In the genomic region with DNA sequence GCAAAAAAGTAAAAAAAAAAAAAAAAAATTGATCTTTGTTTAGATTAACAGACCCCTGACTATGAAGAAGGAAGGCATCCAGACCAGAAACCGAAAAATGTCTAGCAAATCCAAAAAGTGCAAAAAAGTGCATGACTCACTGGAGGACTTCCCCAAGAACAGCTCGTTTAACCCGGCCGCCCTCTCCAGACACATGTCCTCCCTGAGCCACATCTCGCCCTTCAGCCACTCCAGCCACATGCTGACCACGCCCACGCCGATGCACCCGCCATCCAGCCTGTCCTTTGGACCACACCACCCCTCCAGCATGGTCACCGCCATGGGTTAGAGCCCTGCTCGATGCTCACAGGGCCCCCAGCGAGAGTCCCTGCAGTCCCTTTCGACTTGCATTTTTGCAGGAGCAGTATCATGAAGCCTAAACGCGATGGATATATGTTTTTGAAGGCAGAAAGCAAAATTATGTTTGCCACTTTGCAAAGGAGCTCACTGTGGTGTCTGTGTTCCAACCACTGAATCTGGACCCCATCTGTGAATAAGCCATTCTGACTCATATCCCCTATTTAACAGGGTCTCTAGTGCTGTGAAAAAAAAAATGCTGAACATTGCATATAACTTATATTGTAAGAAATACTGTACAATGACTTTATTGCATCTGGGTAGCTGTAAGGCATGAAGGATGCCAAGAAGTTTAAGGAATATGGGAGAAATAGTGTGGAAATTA, we compare ENCODE assay signal across 16 cellular contexts. TPM values are rescaled to one million over a fixed set of nuclear protein-coding genes. Genes with fewer than 3 reads are reported as not detected.
DNase-seq lines count a peak whose midpoint lies in the region; ATAC-seq and TF ChIP-seq lines count a peak whose summit lies in the region.
"Had no signal": no experiment of that assay in that cellular context is flagged by ENCODE, and none has a peak within 500 bp of the region (broad histone marks: within the 10 kb centered on the region; RNA-seq: fewer than 3 reads in every experiment).

No MANE protein-coding gene starts in this region.

- H3K4me3 Mint-ChIP-seq in activated CD4-positive, alpha-beta T cell treated with anti-CD3 and anti-CD28 coated beads for 36 hours, result no peak overlapping the region
- no peak overlapping the region for H3K4me3 Mint-ChIP-seq in activated naive CD8-positive, alpha-beta T cell treated with anti-CD3 and anti-CD28 coated beads, Interleukin-2, amount 10 ng/mL, durations not matched to agents 7 days and 5 days
- H3K4me3 Mint-ChIP-seq in progenitor cell of endocrine pancreas (ENCODE audit: low read depth), result no peak overlapping the region
- H3K4me3 Mint-ChIP-seq: H9 had no signal

- H3K27ac Mint-ChIP-seq in activated CD4-positive, alpha-beta T cell treated with anti-CD3 and anti-CD28 coated beads for 36 hours, result no peak overlapping the region
- H3K27ac Mint-ChIP-seq in activated naive CD8-positive, alpha-beta T cell treated with anti-CD3 and anti-CD28 coated beads, Interleukin-2, amount 10 ng/mL, durations not matched to agents 7 days and 5 days, result peak overlapping the region; percentile 18
- H3K27ac Mint-ChIP-seq in progenitor cell of endocrine pancreas, result no peak overlapping the region

- H3K4me2 ChIP-seq in trophoblast cell (ENCODE audit: low read length), result no peak overlapping the region
- H3K4me2 ChIP-seq: PC-9 had no signal

- H2AK5ac ChIP-seq in trophoblast cell (ENCODE audit: low read length), result no peak overlapping the region

- no peak overlapping the region for H2BK12ac ChIP-seq in trophoblast cell (ENCODE audit: low read length)

- ATAC-seq in activated CD4-positive, alpha-beta T cell treated with anti-CD3 and anti-CD28 coated beads for 36 hours, result peak; percentile 38
- no peak for ATAC-seq in activated naive CD8-positive, alpha-beta T cell treated with anti-CD3 and anti-CD28 coated beads, Interleukin-2, amount 10 ng/mL, durations not matched to agents 7 days and 5 days (ENCODE audit: low read depth)

- no CpG with 5 or more reads among the region's 15 CpGs for WGBS in trophoblast cell (ENCODE audit: extremely low coverage, insufficient coverage, insufficient read length)

- peaks cover 2% of the 10 kb centered on the region for H3K79me2 ChIP-seq in trophoblast cell (ENCODE audit: control insufficient read depth, insufficient read depth, low read length, poor library complexity)

- H2AFZ ChIP-seq in trophoblast cell (ENCODE audit: insufficient read depth, low read length, poor library complexity), result no peak overlapping the region
- H2AFZ ChIP-seq: PC-9 had no signal

- H3K14ac ChIP-seq in trophoblast cell (ENCODE audit: low read length), result peak overlapping the region; percentile 20

- H3K27ac ChIP-seq in trophoblast cell (ENCODE audit: low read depth, low read length), result peak overlapping the region; percentile 78
- H3K27ac ChIP-seq: neutrophil, PC-9, upper lobe of left lung, VCaP had no signal

- POLR2A ChIA-PET in activated CD4-positive, alpha-beta T cell treated with anti-CD3 and anti-CD28 coated beads for 36 hours (lab: Charles Lee), result interaction anchor here (0.7 kb wide), 1 partner anchor 546 kb away, joined by 3 read pairs; no protein-coding TSS in a partner anchor
- POLR2A ChIA-PET in activated naive CD8-positive, alpha-beta T cell treated with anti-CD3 and anti-CD28 coated beads, Interleukin-2, amount 10 ng/mL, durations not matched to agents 7 days and 5 days (lab: Charles Lee), result interaction anchor here (0.5 to 3.3 kb wide), 3 partner anchors 11 to 262 kb away, joined by 3 to 23 read pairs (median 4); no protein-coding TSS in a partner anchor

- H3K4me1 Mint-ChIP-seq in activated CD4-positive, alpha-beta T cell treated with anti-CD3 and anti-CD28 coated beads for 36 hours, result peaks cover 55% of the 10 kb centered on the region
- peaks cover 28% of the 10 kb centered on the region for H3K4me1 Mint-ChIP-seq in activated naive CD8-positive, alpha-beta T cell treated with anti-CD3 and anti-CD28 coated beads, Interleukin-2, amount 10 ng/mL, durations not matched to agents 7 days and 5 days
- H3K4me1 Mint-ChIP-seq in progenitor cell of endocrine pancreas (ENCODE audit: low read depth), result peaks cover 4% of the 10 kb centered on the region

- no peak for TF ChIP-seq CTCF in progenitor cell of endocrine pancreas (IDR thresholded peaks at IDR 0.05; ENCODE audit: unreplicated experiment)

- H3K27me3 ChIP-seq in trophoblast cell (ENCODE audit: insufficient read depth, low read length), result no peaks in the 10 kb centered on the region
- H3K27me3 ChIP-seq: upper lobe of left lung had no signal

- H3K27me3 Mint-ChIP-seq in activated CD4-positive, alpha-beta T cell treated with anti-CD3 and anti-CD28 coated beads for 36 hours, result no peaks in the 10 kb centered on the region
- no peaks in the 10 kb centered on the region for H3K27me3 Mint-ChIP-seq in activated naive CD8-positive, alpha-beta T cell treated with anti-CD3 and anti-CD28 coated beads, Interleukin-2, amount 10 ng/mL, durations not matched to agents 7 days and 5 days
- peaks cover 74% of the 10 kb centered on the region for H3K27me3 Mint-ChIP-seq in progenitor cell of endocrine pancreas

- peak overlapping the region; percentile 78 for H2BK5ac ChIP-seq in trophoblast cell (ENCODE audit: low read depth, low read length, poor library complexity)

- H3K4ac ChIP-seq in trophoblast cell (ENCODE audit: low read depth, low read length), result no peak overlapping the region

- peaks cover 62% of the 10 kb centered on the region for H3K36me3 Mint-ChIP-seq in activated CD4-positive, alpha-beta T cell treated with anti-CD3 and anti-CD28 coated beads for 36 hours (ENCODE audit: low read depth)
- H3K36me3 Mint-ChIP-seq in activated naive CD8-positive, alpha-beta T cell treated with anti-CD3 and anti-CD28 coated beads, Interleukin-2, amount 10 ng/mL, durations not matched to agents 7 days and 5 days, result peaks cover 56% of the 10 kb centered on the region
- H3K36me3 Mint-ChIP-seq in progenitor cell of endocrine pancreas (ENCODE audit: insufficient read depth), result peaks cover 1% of the 10 kb centered on the region

- intact Hi-C loops in activated CD4-positive, alpha-beta T cell treated with anti-CD3 and anti-CD28 coated beads for 36 hours (cut with DNase I, micrococcal nuclease), result no loop called here

- H3K4me1 ChIP-seq in trophoblast cell (ENCODE audit: control insufficient read depth in 1 of 2, insufficient read depth in 2 of 2, low read length in 2 of 2), result peaks cover 14 to 19% of the 10 kb centered on the region in 2 experiments
- H3K4me1 ChIP-seq: upper lobe of left lung had no signal

- peak overlapping the region; percentile 69 for H3K18ac ChIP-seq in trophoblast cell (ENCODE audit: low read length)

- peaks cover 34 to 41% of the 10 kb centered on the region in 2 experiments for H3K36me3 ChIP-seq in trophoblast cell (ENCODE audit: control insufficient read depth in 1 of 2, insufficient read depth in 2 of 2, low read length in 2 of 2)
- H3K36me3 ChIP-seq: neutrophil had no signal

- peak overlapping the region; percentile 16 for H4K12ac ChIP-seq in trophoblast cell (ENCODE audit: low read depth, low read length)

- H3K23ac ChIP-seq in trophoblast cell (ENCODE audit: low read length), result no peak overlapping the region

- no peak overlapping the region for H3K9ac ChIP-seq in trophoblast cell (ENCODE audit: low read length)

- H4K91ac ChIP-seq in trophoblast cell (ENCODE audit: low read depth, low read length), result no peak overlapping the region

- no peaks in the 10 kb centered on the region for H3K9me3 Mint-ChIP-seq in activated CD4-positive, alpha-beta T cell treated with anti-CD3 and anti-CD28 coated beads for 36 hours (ENCODE audit: low read depth)
- no peaks in the 10 kb centered on the region for H3K9me3 Mint-ChIP-seq in activated naive CD8-positive, alpha-beta T cell treated with anti-CD3 and anti-CD28 coated beads, Interleukin-2, amount 10 ng/mL, durations not matched to agents 7 days and 5 days
- no peaks in the 10 kb centered on the region for H3K9me3 Mint-ChIP-seq in progenitor cell of endocrine pancreas (ENCODE audit: low read depth)

- no peak overlapping the region for H3K4me3 ChIP-seq in trophoblast cell (ENCODE audit: low read depth, low read length)
- H3K4me3 ChIP-seq: PC-9, upper lobe of left lung had no signal

- H3K79me1 ChIP-seq in trophoblast cell (ENCODE audit: low read length), result peaks cover 17% of the 10 kb centered on the region

- CTCF ChIA-PET in activated CD4-positive, alpha-beta T cell treated with anti-CD3 and anti-CD28 coated beads for 36 hours (lab: Charles Lee), result interaction anchor here (0.6 kb wide), 1 partner anchor 19 kb away, joined by 6 read pairs; no protein-coding TSS in a partner anchor

- H2BK120ac ChIP-seq in trophoblast cell (ENCODE audit: insufficient read depth, low read length, poor library complexity), result no peak overlapping the region

- H3K9me3 ChIP-seq in trophoblast cell (ENCODE audit: insufficient read depth, low read depth, low read length), result peaks cover 2% of the 10 kb centered on the region
- H3K9me3 ChIP-seq: neutrophil, upper lobe of left lung had no signal

- peak overlapping the region; percentile 9 for H4K8ac ChIP-seq in trophoblast cell (ENCODE audit: low read depth, low read length)

- DNase-seq in activated CD4-positive, alpha-beta T cell treated with anti-CD3 and anti-CD28 coated beads for 36 hours, result peak; percentile 50
- DNase-seq in activated CD4-positive, alpha-beta T cell treated with anti-CD3 and anti-CD28 coated beads, Interleukin-2, amount 50 U/mL, for 1 hour, result no peak
- DNase-seq in HT1080 (ENCODE audit: low read depth) (peak; percentile 11), trophoblast cell (peak; percentile 66 to 67), medulla oblongata (ENCODE audit: extremely low spot score) (no peak), kidney tubule cell (ENCODE audit: low spot score) (no peak), progenitor cell of endocrine pancreas (ENCODE audit: low spot score, unreplicated experiment) (no peak)
- no peak for DNase-seq in activated naive CD8-positive, alpha-beta T cell treated with anti-CD3 and anti-CD28 coated beads, Interleukin-2, amount 10 ng/mL, durations not matched to agents 7 days and 5 days
- DNase-seq: erythroblast, H9, NCI-H2081, NCI-H524 treated with DMSO at 0.1 percent for 48 hours, PC-9 had no signal

RNA-seq across cellular contexts. Expression of a gene that starts 19.4 kb away (rescaled TPM):
- total RNA-seq in activated CD4-positive, alpha-beta T cell treated with anti-CD3 and anti-CD28 coated beads for 36 hours, result 10 to 100 TPM; 23.5 to 30.2 TPM
- total RNA-seq in HT1080 (2014; rRNA removed; shearing (Covaris generic)), result 0.68 and 1.2 TPM in 2 replicates
- 5.2 and 6.9 TPM in 2 replicates for polyA plus RNA-seq in HT1080 (2015; cell fraction: cytosol; rRNA removed)
- polyA plus RNA-seq in HT1080 (2015; cell fraction: nucleus; rRNA removed), result 7.0 and 8.6 TPM in 2 replicates
- total RNA-seq in activated naive CD8-positive, alpha-beta T cell treated with anti-CD3 and anti-CD28 coated beads, Interleukin-2, amount 10 ng/mL, durations not matched to agents 7 days and 5 days, result 10 to 100 TPM; 48.3 to 49.1 TPM
- polyA plus RNA-seq in trophoblast cell (2013), result 366 and 392 TPM in 2 replicates
- 2.7 and 4.6 TPM in 2 replicates for total RNA-seq in progenitor cell of endocrine pancreas

Comparison
In these comparisons a context has a peak if more than half of its experiments do, and no peak if none do; other contexts are left out.
1. DNase-seq: peak in activated CD4-positive, alpha-beta T cell treated with anti-CD3 and anti-CD28 coated beads for 36 hours (single experiment), HT1080 (single experiment) and trophoblast cell (2 of 2); none in activated CD4-positive, alpha-beta T cell treated with anti-CD3 and anti-CD28 coated beads, Interleukin-2, amount 50 U/mL, for 1 hour (single experiment), activated naive CD8-positive, alpha-beta T cell treated with anti-CD3 and anti-CD28 coated beads, Interleukin-2, amount 10 ng/mL, durations not matched to agents 7 days and 5 days (single experiment), medulla oblongata (single experiment), kidney tubule cell (single experiment) and progenitor cell of endocrine pancreas (single experiment).